Comparison of ENCODE assay signal across 1 cellular context in the genomic region with DNA sequence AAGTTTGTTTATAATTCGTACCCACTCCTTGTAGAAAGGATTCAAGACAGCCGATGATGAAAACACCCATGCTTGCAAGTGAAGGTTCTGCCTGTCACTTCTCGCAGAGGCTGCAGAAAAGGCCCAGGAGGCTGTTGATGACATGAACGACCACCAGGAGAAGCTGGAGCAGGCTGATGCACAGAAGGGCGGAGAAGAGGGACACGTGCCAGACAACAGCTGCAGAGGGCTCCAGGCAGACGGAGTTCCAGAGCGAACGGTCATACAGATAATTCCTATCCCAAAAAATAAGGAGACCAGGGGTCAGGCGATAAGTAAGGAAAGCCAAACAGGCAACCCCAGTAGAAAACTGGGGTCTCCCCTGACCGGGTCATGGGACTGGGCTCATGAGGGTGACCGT.
A peak's percentile ranks its signal among the peaks of the same experiment; 100 is the strongest.
TF ChIP-seq lines count a peak whose summit lies in the region.

No MANE protein-coding gene starts in this region.

TF ChIP-seq in K562, 482 proteins besides CTCF, POLR2A, EP300 and RAD21:
- TF ChIP-seq BHLHE40 (IDR thresholded peaks at IDR 0.05; ENCODE audit: low read length) (peak; percentile 74), CBX8 (IDR thresholded peaks at IDR 0.05; ENCODE audit: borderline replicate concordance, extremely low read depth, low read depth, low read length, poor library complexity, severe bottlenecking) (no peak), ZNF561 (CRISPR knock-in tag; conservative IDR thresholded peaks at IDR 0.05) (no peak), TFAP4 (CRISPR knock-in tag; IDR thresholded peaks at IDR 0.05; ENCODE audit: borderline replicate concordance) (peak; percentile 20; the same call in 1 of the 2 replicates), ZNF324 (CRISPR knock-in tag; IDR thresholded peaks at IDR 0.05) (no peak), TAF1 (IDR thresholded peaks at IDR 0.05; ENCODE audit: control insufficient read depth, extremely low read depth, insufficient read depth, low read length, severe bottlenecking) (no peak), GTF2A2 (tag; IDR thresholded peaks at IDR 0.05) (no peak)
- TF ChIP-seq, protein P1, sequence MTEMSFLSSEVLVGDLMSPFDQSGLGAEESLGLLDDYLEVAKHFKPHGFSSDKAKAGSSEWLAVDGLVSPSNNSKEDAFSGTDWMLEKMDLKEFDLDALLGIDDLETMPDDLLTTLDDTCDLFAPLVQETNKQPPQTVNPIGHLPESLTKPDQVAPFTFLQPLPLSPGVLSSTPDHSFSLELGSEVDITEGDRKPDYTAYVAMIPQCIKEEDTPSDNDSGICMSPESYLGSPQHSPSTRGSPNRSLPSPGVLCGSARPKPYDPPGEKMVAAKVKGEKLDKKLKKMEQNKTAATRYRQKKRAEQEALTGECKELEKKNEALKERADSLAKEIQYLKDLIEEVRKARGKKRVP (CRISPR knock-in tag; IDR thresholded peaks at IDR 0.05), result no peak
